Comparison of ENCODE assay signal across 15 cellular contexts in genomic region chr10:73054286-73054685, GRCh38. TPM values are rescaled to one million over a fixed set of nuclear protein-coding genes. Genes with fewer than 3 reads are reported as not detected.
A peak's percentile ranks its signal among the peaks of the same experiment; 100 is the strongest.
DNase-seq lines count a peak whose midpoint lies in the region; ATAC-seq and TF ChIP-seq lines count a peak whose summit lies in the region.
"Had no signal": no experiment of that assay in that cellular context is flagged by ENCODE, and none has a peak within 500 bp of the region (broad histone marks: within the 10 kb centered on the region; RNA-seq: fewer than 3 reads in every experiment).

No MANE protein-coding gene starts in this region.

- ATAC-seq in activated CD8-positive, alpha-beta T cell treated with anti-CD3 and anti-CD28 coated beads, Interleukin-2, amount 10 ng/mL, durations not matched to agents 7 days and 5 days: no peak
- no peak for ATAC-seq in activated CD8-positive, alpha-beta T cell treated with anti-CD3 and anti-CD28 coated beads for 36 hours
- peak; percentile 97 for ATAC-seq in GM21619 (IDR thresholded peaks at IDR 0.05; ENCODE audit: unreplicated experiment)
- peak; percentile 84 for ATAC-seq in HG03135 (IDR thresholded peaks at IDR 0.05; ENCODE audit: unreplicated experiment)
- ATAC-seq: activated naive CD4-positive, alpha-beta T cell treated with anti-CD3 and anti-CD28 coated beads, Interleukin-2, amount 50 U/mL, for 72 hours had no signal

- intact Hi-C loops in activated CD8-positive, alpha-beta T cell treated with anti-CD3 and anti-CD28 coated beads for 36 hours (cut with micrococcal nuclease): no loop called here

- no peak for TF ChIP-seq CTCF in activated CD8-positive, alpha-beta T cell treated with anti-CD3 and anti-CD28 coated beads for 36 hours (IDR thresholded peaks at IDR 0.05)
- TF ChIP-seq CTCF in osteocyte (IDR thresholded peaks at IDR 0.05): no peak

- CTCF ChIA-PET in activated CD8-positive, alpha-beta T cell treated with anti-CD3 and anti-CD28 coated beads, Interleukin-2, amount 10 ng/mL, durations not matched to agents 7 days and 5 days (lab: Charles Lee): no interaction called here
- CTCF ChIA-PET in activated CD8-positive, alpha-beta T cell treated with anti-CD3 and anti-CD28 coated beads for 36 hours (lab: Charles Lee): no interaction called here

- peak overlapping the region; percentile 39 for H3K27ac Mint-ChIP-seq in activated CD8-positive, alpha-beta T cell treated with anti-CD3 and anti-CD28 coated beads, Interleukin-2, amount 10 ng/mL, durations not matched to agents 7 days and 5 days
- no peak overlapping the region for H3K27ac Mint-ChIP-seq in activated CD8-positive, alpha-beta T cell treated with anti-CD3 and anti-CD28 coated beads for 36 hours
- peak overlapping the region; percentile 47 for H3K27ac Mint-ChIP-seq in osteocyte (ENCODE audit: unreplicated experiment)
- H3K27ac Mint-ChIP-seq: activated naive CD4-positive, alpha-beta T cell treated with anti-CD3 and anti-CD28 coated beads, Interleukin-2, amount 50 U/mL, for 72 hours had no signal

- H3K9me3 Mint-ChIP-seq in activated CD8-positive, alpha-beta T cell treated with anti-CD3 and anti-CD28 coated beads, Interleukin-2, amount 10 ng/mL, durations not matched to agents 7 days and 5 days (ENCODE audit: insufficient read depth): no peaks in the 10 kb centered on the region
- H3K9me3 Mint-ChIP-seq in activated CD8-positive, alpha-beta T cell treated with anti-CD3 and anti-CD28 coated beads for 36 hours: no peaks in the 10 kb centered on the region
- H3K9me3 Mint-ChIP-seq in osteocyte (ENCODE audit: unreplicated experiment): no peaks in the 10 kb centered on the region
- H3K9me3 Mint-ChIP-seq: activated naive CD4-positive, alpha-beta T cell treated with anti-CD3 and anti-CD28 coated beads, Interleukin-2, amount 50 U/mL, for 72 hours; central memory CD8-positive, alpha-beta T cell had no signal

- no peak overlapping the region for H3K4me3 Mint-ChIP-seq in activated CD8-positive, alpha-beta T cell treated with anti-CD3 and anti-CD28 coated beads, Interleukin-2, amount 10 ng/mL, durations not matched to agents 7 days and 5 days
- H3K4me3 Mint-ChIP-seq in activated CD8-positive, alpha-beta T cell treated with anti-CD3 and anti-CD28 coated beads for 36 hours: no peak overlapping the region
- H3K4me3 Mint-ChIP-seq in osteocyte (ENCODE audit: unreplicated experiment): no peak overlapping the region
- H3K4me3 Mint-ChIP-seq: central memory CD8-positive, alpha-beta T cell had no signal

- peaks cover 31% of the 10 kb centered on the region for H3K36me3 Mint-ChIP-seq in activated CD8-positive, alpha-beta T cell treated with anti-CD3 and anti-CD28 coated beads, Interleukin-2, amount 10 ng/mL, durations not matched to agents 7 days and 5 days (ENCODE audit: low read depth)
- peaks cover 39% of the 10 kb centered on the region for H3K36me3 Mint-ChIP-seq in activated CD8-positive, alpha-beta T cell treated with anti-CD3 and anti-CD28 coated beads for 36 hours (ENCODE audit: low read depth)
- peaks cover 34% of the 10 kb centered on the region for H3K36me3 Mint-ChIP-seq in osteocyte (ENCODE audit: unreplicated experiment)

- POLR2A ChIA-PET in activated CD8-positive, alpha-beta T cell treated with anti-CD3 and anti-CD28 coated beads, Interleukin-2, amount 10 ng/mL, durations not matched to agents 7 days and 5 days (lab: Charles Lee): no interaction called here
- POLR2A ChIA-PET in activated CD8-positive, alpha-beta T cell treated with anti-CD3 and anti-CD28 coated beads for 36 hours (lab: Charles Lee): no interaction called here

- H3K4me1 Mint-ChIP-seq in activated CD8-positive, alpha-beta T cell treated with anti-CD3 and anti-CD28 coated beads, Interleukin-2, amount 10 ng/mL, durations not matched to agents 7 days and 5 days (ENCODE audit: low read depth): no peaks in the 10 kb centered on the region
- H3K4me1 Mint-ChIP-seq in activated CD8-positive, alpha-beta T cell treated with anti-CD3 and anti-CD28 coated beads for 36 hours (ENCODE audit: low read depth): no peaks in the 10 kb centered on the region
- H3K4me1 Mint-ChIP-seq in osteocyte (ENCODE audit: unreplicated experiment): no peaks in the 10 kb centered on the region
- H3K4me1 Mint-ChIP-seq: central memory CD8-positive, alpha-beta T cell had no signal

- no peak for DNase-seq in activated CD8-positive, alpha-beta T cell treated with anti-CD3 and anti-CD28 coated beads, Interleukin-2, amount 10 ng/mL, durations not matched to agents 7 days and 5 days
- no peak for DNase-seq in activated CD8-positive, alpha-beta T cell treated with anti-CD3 and anti-CD28 coated beads for 36 hours
- DNase-seq in osteocyte (ENCODE audit: extremely low spot score, unreplicated experiment) (no peak), NCI-H187 treated with DMSO at 0.1 percent for 48 hours (lab: John Stamatoyannopoulos, UW) (no peak), SHP77 treated with DMSO at 0.1 percent for 48 hours (lab: John Stamatoyannopoulos, UW) (no peak), T-helper 2 cell (no peak)
- DNase-seq: Caco-2; NCI-H510A; Right ventricle myocardium superior; stimulated activated CD8-positive, alpha-beta memory T cell treated with anti-CD3 and anti-CD28 coated beads, Interleukin-4, amount 100 ng/mL, for 48 hours; upper lobe of left lung had no signal

- no peaks in the 10 kb centered on the region for H3K27me3 Mint-ChIP-seq in activated CD8-positive, alpha-beta T cell treated with anti-CD3 and anti-CD28 coated beads, Interleukin-2, amount 10 ng/mL, durations not matched to agents 7 days and 5 days (ENCODE audit: low read depth)
- no peaks in the 10 kb centered on the region for H3K27me3 Mint-ChIP-seq in activated CD8-positive, alpha-beta T cell treated with anti-CD3 and anti-CD28 coated beads for 36 hours
- H3K27me3 Mint-ChIP-seq in osteocyte (ENCODE audit: unreplicated experiment): no peaks in the 10 kb centered on the region
- H3K27me3 Mint-ChIP-seq: central memory CD8-positive, alpha-beta T cell had no signal

RNA-seq across cellular contexts. Expression of gene P4HA1, which starts 42.4 kb away (rescaled TPM):
- 10 to 100 TPM; 37.4 to 38.9 TPM for total RNA-seq in activated CD8-positive, alpha-beta T cell treated with anti-CD3 and anti-CD28 coated beads, Interleukin-2, amount 10 ng/mL, durations not matched to agents 7 days and 5 days
- 10 to 100 TPM; 72.2 to 72.3 TPM for total RNA-seq in activated CD8-positive, alpha-beta T cell treated with anti-CD3 and anti-CD28 coated beads for 36 hours
- total RNA-seq in osteocyte: 101 and 103 TPM in 2 replicates

RNA-seq across cellular contexts. Expression of gene NUDT13, which starts 56.0 kb away (rescaled TPM):
- 1 to 10 TPM; 1.6 to 1.7 TPM for total RNA-seq in activated CD8-positive, alpha-beta T cell treated with anti-CD3 and anti-CD28 coated beads, Interleukin-2, amount 10 ng/mL, durations not matched to agents 7 days and 5 days
- 1 to 10 TPM; 2.3 to 2.4 TPM for total RNA-seq in activated CD8-positive, alpha-beta T cell treated with anti-CD3 and anti-CD28 coated beads for 36 hours
- total RNA-seq in osteocyte: 2.8 and 3.2 TPM in 2 replicates

Comparison
In these comparisons a context has a peak if more than half of its experiments do, and no peak if none do; other contexts are left out.
1. ATAC-seq: peak in GM21619 (single experiment) and HG03135 (single experiment); none in activated CD8-positive, alpha-beta T cell treated with anti-CD3 and anti-CD28 coated beads, Interleukin-2, amount 10 ng/mL, durations not matched to agents 7 days and 5 days (single experiment) and activated CD8-positive, alpha-beta T cell treated with anti-CD3 and anti-CD28 coated beads for 36 hours (single experiment).